Comparison of ENCODE assay signal across 1 cellular context in genomic region chr4:39341075-39341725, GRCh38.
A peak's percentile ranks its signal among the peaks of the same experiment; 100 is the strongest.
TF ChIP-seq lines count a peak whose summit lies in the region.

No MANE protein-coding gene starts in this region.

TF ChIP-seq in HepG2, 621 proteins besides CTCF, POLR2A, EP300 and RAD21 (continued from another document and continues in another):
- no peak; a peak in 2 of 4 replicates for TF ChIP-seq ATF4 (CRISPR knock-in tag; IDR thresholded peaks at IDR 0.05)
- no peak for TF ChIP-seq ZHX1 (CRISPR knock-in tag; IDR thresholded peaks at IDR 0.05; ENCODE audit: low read depth)
- TF ChIP-seq ZFP36L2 (CRISPR knock-in tag; IDR thresholded peaks at IDR 0.05) = no peak
- no peak for TF ChIP-seq ZNF512 (CRISPR knock-in tag; IDR thresholded peaks at IDR 0.05)
- no peak for TF ChIP-seq KDM1A (CRISPR knock-in tag; IDR thresholded peaks at IDR 0.05)
- peak; percentile 61; the same call in 1 of the 2 replicates for TF ChIP-seq ZNF430 (CRISPR knock-in tag; IDR thresholded peaks at IDR 0.05)
- no peak for TF ChIP-seq ZNF17 (CRISPR knock-in tag; IDR thresholded peaks at IDR 0.05)
- peak; percentile 50; the same call in 1 of the 3 replicates for TF ChIP-seq MXI1 (IDR thresholded peaks at IDR 0.05; ENCODE audit: borderline replicate concordance, low read depth, low read length)
- TF ChIP-seq SMAD3 (CRISPR knock-in tag; IDR thresholded peaks at IDR 0.05) = peak; percentile 67; the same call in 1 of the 2 replicates
- TF ChIP-seq ZSCAN29 (CRISPR knock-in tag; conservative IDR thresholded peaks at IDR 0.05) = peak; percentile 87
- TF ChIP-seq GFI1 (CRISPR knock-in tag; IDR thresholded peaks at IDR 0.05; ENCODE audit: borderline replicate concordance) = peak; percentile 94
- no peak for TF ChIP-seq TEAD2 (CRISPR knock-in tag; IDR thresholded peaks at IDR 0.05)
- peak; percentile 56; the same call in 1 of the 2 replicates for TF ChIP-seq HNF4G (IDR thresholded peaks at IDR 0.05; ENCODE audit: borderline replicate concordance, low read depth, low read length)
- no peak for TF ChIP-seq HNF4G (CRISPR knock-in tag; IDR thresholded peaks at IDR 0.05; ENCODE audit: borderline replicate concordance, low read depth)
- peak; percentile 86 for TF ChIP-seq ZGPAT (CRISPR knock-in tag; IDR thresholded peaks at IDR 0.05)
- peak; percentile 79 for TF ChIP-seq IKZF5 (CRISPR knock-in tag; IDR thresholded peaks at IDR 0.05)
- no peak for TF ChIP-seq ZNF703 (CRISPR knock-in tag; IDR thresholded peaks at IDR 0.05; ENCODE audit: borderline replicate concordance)
- peak; percentile 83 for TF ChIP-seq ARNTL (CRISPR knock-in tag; IDR thresholded peaks at IDR 0.05)
- TF ChIP-seq RXRB (CRISPR knock-in tag; IDR thresholded peaks at IDR 0.05; ENCODE audit: borderline replicate concordance) = peak; percentile 85
- peak; percentile 56; the same call in 1 of the 2 replicates for TF ChIP-seq HOXA3 (CRISPR knock-in tag; IDR thresholded peaks at IDR 0.05)
- TF ChIP-seq AKAP8 (CRISPR knock-in tag; IDR thresholded peaks at IDR 0.05) = 0 out of 2 replicates have a peak, but pooled peaks have one; percentile 51
- 0 out of 2 replicates have a peak, but pooled peaks have one; percentile 39 for TF ChIP-seq MXD4 (CRISPR knock-in tag; IDR thresholded peaks at IDR 0.05)
- 0 out of 2 replicates have a peak, but pooled peaks have one; percentile 31 for TF ChIP-seq HMGXB3 (CRISPR knock-in tag; IDR thresholded peaks at IDR 0.05; ENCODE audit: borderline replicate concordance)
- no peak for TF ChIP-seq SIN3A (IDR thresholded peaks at IDR 0.05; ENCODE audit: borderline replicate concordance, low read depth, low read length)
- no peak for TF ChIP-seq KAT7 (CRISPR knock-in tag; IDR thresholded peaks at IDR 0.05; ENCODE audit: borderline replicate concordance)
- TF ChIP-seq MED1 (CRISPR knock-in tag; IDR thresholded peaks at IDR 0.05) = peak; percentile 83
- TF ChIP-seq ZNF589 (CRISPR knock-in tag; conservative IDR thresholded peaks at IDR 0.05) = no peak
- peak; percentile 49; the same call in 1 of the 2 replicates for TF ChIP-seq ZNF646 (CRISPR knock-in tag; IDR thresholded peaks at IDR 0.05)
- TF ChIP-seq HOMEZ (CRISPR knock-in tag; IDR thresholded peaks at IDR 0.05; ENCODE audit: low read depth) = peak; percentile 87; the same call in 1 of the 2 replicates
- TF ChIP-seq GABPB1 (CRISPR knock-in tag; IDR thresholded peaks at IDR 0.05) = 0 out of 2 replicates have a peak, but pooled peaks have one; percentile 18
- TF ChIP-seq SNAPC2 (CRISPR knock-in tag; IDR thresholded peaks at IDR 0.05) = peak; percentile 85; the same call in 1 of the 2 replicates
- TF ChIP-seq ZNF10 (CRISPR knock-in tag; IDR thresholded peaks at IDR 0.05; ENCODE audit: borderline replicate concordance, low read depth) = no peak
- TF ChIP-seq MAF1 (CRISPR knock-in tag; IDR thresholded peaks at IDR 0.05; ENCODE audit: borderline replicate concordance) = no peak
- no peak for TF ChIP-seq KAT2B (IDR thresholded peaks at IDR 0.05; ENCODE audit: borderline replicate concordance, low read depth, low read length)
- TF ChIP-seq ZBTB43 (CRISPR knock-in tag; conservative IDR thresholded peaks at IDR 0.05) = peak; percentile 74; the same call in 1 of the 2 replicates
